In the genomic region with DNA sequence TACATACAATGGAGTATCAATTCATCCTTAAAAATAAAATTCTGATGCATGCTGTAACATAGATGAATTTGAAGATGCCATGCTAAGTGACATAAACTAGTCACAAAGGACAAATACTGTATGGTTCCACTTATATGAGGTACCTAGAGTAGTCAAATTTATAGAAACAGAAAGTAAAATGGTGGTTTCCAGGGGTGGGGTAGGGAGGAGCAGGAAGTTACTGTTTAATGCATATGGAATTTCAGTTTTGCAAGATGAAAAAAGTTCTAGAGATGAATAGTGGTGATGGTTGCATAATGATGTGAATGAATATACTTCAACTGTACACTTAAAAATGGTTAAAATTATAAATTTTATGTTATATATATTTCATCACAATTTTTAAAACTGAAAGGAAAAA, we compare ENCODE assay signal across 1 cellular context.
TF ChIP-seq lines count a peak whose summit lies in the region.

No MANE protein-coding gene starts in this region.

TF ChIP-seq in GM12878, 131 proteins besides CTCF, POLR2A, EP300 and RAD21 (continued from another document):
- TF ChIP-seq, protein P1, sequence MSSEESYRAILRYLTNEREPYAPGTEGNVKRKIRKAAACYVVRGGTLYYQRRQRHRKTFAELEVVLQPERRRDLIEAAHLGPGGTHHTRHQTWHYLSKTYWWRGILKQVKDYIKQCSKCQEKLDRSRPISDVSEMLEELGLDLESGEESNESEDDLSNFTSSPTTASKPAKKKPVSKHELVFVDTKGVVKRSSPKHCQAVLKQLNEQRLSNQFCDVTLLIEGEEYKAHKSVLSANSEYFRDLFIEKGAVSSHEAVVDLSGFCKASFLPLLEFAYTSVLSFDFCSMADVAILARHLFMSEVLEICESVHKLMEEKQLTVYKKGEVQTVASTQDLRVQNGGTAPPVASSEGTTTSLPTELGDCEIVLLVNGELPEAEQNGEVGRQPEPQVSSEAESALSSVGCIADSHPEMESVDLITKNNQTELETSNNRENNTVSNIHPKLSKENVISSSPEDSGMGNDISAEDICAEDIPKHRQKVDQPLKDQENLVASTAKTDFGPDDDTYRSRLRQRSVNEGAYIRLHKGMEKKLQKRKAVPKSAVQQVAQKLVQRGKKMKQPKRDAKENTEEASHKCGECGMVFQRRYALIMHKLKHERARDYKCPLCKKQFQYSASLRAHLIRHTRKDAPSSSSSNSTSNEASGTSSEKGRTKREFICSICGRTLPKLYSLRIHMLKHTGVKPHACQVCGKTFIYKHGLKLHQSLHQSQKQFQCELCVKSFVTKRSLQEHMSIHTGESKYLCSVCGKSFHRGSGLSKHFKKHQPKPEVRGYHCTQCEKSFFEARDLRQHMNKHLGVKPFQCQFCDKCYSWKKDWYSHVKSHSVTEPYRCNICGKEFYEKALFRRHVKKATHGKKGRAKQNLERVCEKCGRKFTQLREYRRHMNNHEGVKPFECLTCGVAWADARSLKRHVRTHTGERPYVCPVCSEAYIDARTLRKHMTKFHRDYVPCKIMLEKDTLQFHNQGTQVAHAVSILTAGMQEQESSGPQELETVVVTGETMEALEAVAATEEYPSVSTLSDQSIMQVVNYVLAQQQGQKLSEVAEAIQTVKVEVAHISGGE (CRISPR knock-in tag; IDR thresholded peaks at IDR 0.05), result no peak
- TF ChIP-seq, protein P2, sequence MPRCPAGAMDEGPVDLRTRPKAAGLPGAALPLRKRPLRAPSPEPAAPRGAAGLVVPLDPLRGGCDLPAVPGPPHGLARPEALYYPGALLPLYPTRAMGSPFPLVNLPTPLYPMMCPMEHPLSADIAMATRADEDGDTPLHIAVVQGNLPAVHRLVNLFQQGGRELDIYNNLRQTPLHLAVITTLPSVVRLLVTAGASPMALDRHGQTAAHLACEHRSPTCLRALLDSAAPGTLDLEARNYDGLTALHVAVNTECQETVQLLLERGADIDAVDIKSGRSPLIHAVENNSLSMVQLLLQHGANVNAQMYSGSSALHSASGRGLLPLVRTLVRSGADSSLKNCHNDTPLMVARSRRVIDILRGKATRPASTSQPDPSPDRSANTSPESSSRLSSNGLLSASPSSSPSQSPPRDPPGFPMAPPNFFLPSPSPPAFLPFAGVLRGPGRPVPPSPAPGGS (IDR thresholded peaks at IDR 0.05; ENCODE audit: borderline replicate concordance, insufficient read depth, low read depth, low read length, poor library complexity, severe bottlenecking), result no peak
- no peak for TF ChIP-seq NBN (IDR thresholded peaks at IDR 0.05)
- no peak for TF ChIP-seq GABPA (IDR thresholded peaks at IDR 0.05; ENCODE audit: low read depth)
- TF ChIP-seq NFXL1 (IDR thresholded peaks at IDR 0.05; ENCODE audit: borderline replicate concordance), result no peak
- TF ChIP-seq ZSCAN29 (IDR thresholded peaks at IDR 0.05), result no peak
